ENCODE assay signal across 10 cellular contexts in genomic region chr6:34239240-34239825, GRCh38. TPM values are rescaled to one million over a fixed set of nuclear protein-coding genes. Genes with fewer than 3 reads are reported as not detected.
DNase-seq lines count a peak whose midpoint lies in the region; ATAC-seq and TF ChIP-seq lines count a peak whose summit lies in the region.
"Had no signal": no experiment of that assay in that cellular context is flagged by ENCODE, and none has a peak within 500 bp of the region (broad histone marks: within the 10 kb centered on the region; RNA-seq: fewer than 3 reads in every experiment).

No MANE protein-coding gene starts in this region.

- TF ChIP-seq CTCF in GM12865 (IDR thresholded peaks at IDR 0.05; ENCODE audit: insufficient read depth, low read depth, low read length, missing control alignments) = no peak
- no peak for TF ChIP-seq CTCF in progenitor cell of endocrine pancreas (IDR thresholded peaks at IDR 0.05; ENCODE audit: unreplicated experiment)

- no peak for ATAC-seq in GM18517 (IDR thresholded peaks at IDR 0.05; ENCODE audit: unreplicated experiment)
- no peak for ATAC-seq in HG03378 (IDR thresholded peaks at IDR 0.05; ENCODE audit: unreplicated experiment)
- ATAC-seq: foreskin keratinocyte had no signal

- DNase-seq in GM12865 (ENCODE audit: low read depth) (no peak), NCI-H69 (lab: John Stamatoyannopoulos, UW) (peak; percentile 50), progenitor cell of endocrine pancreas (ENCODE audit: low spot score, unreplicated experiment) (no peak), NCI-H510A (lab: John Stamatoyannopoulos, UW) (no peak)
- DNase-seq: activated CD4-positive, alpha-beta T cell treated with anti-CD3 and anti-CD28 coated beads for 1 hour; foreskin keratinocyte had no signal

- H3K27ac ChIP-seq in ectodermal cell (ENCODE audit: insufficient read depth, low read depth, low read length, poor library complexity, severe bottlenecking) = no peak overlapping the region
- H3K27ac ChIP-seq: foreskin keratinocyte had no signal

- WGBS in ectodermal cell, 2 experiments = 44 to 61% methylated on average over 5 of the region's 5 CpGs

- peaks cover 20% of the 10 kb centered on the region for H3K4me1 Mint-ChIP-seq in progenitor cell of endocrine pancreas (ENCODE audit: low read depth)

- peaks cover 21% of the 10 kb centered on the region for H3K36me3 Mint-ChIP-seq in progenitor cell of endocrine pancreas (ENCODE audit: insufficient read depth)

- H3K27me3 Mint-ChIP-seq in progenitor cell of endocrine pancreas = no peaks in the 10 kb centered on the region

- H3K27me3 ChIP-seq in ectodermal cell (ENCODE audit: control insufficient read depth, insufficient read depth, low read length, poor library complexity, severe bottlenecking) = no peaks in the 10 kb centered on the region
- H3K27me3 ChIP-seq: foreskin keratinocyte, vagina had no signal

- H3K9me3 ChIP-seq in ectodermal cell (ENCODE audit: control insufficient read depth, low read length) = no peaks in the 10 kb centered on the region
- H3K9me3 ChIP-seq: vagina had no signal

- H3K9me3 Mint-ChIP-seq in progenitor cell of endocrine pancreas (ENCODE audit: low read depth) = no peaks in the 10 kb centered on the region

- H3K4me3 Mint-ChIP-seq in progenitor cell of endocrine pancreas (ENCODE audit: low read depth) = peak overlapping the region; percentile 85

- H3K4me1 ChIP-seq in ectodermal cell (ENCODE audit: control insufficient read depth, insufficient read depth, low read length) = peaks cover 30% of the 10 kb centered on the region

- H3K36me3 ChIP-seq in ectodermal cell (ENCODE audit: control insufficient read depth, insufficient read depth, low read length) = peaks cover 37% of the 10 kb centered on the region

- H3K4me3 ChIP-seq in GM12865 (ENCODE audit: low read depth, low read length) (peak overlapping the region; percentile 88), ectodermal cell (ENCODE audit: insufficient read depth, low read depth, low read length) (peak overlapping the region; percentile 94)

- peak overlapping the region; percentile 56 for H3K27ac Mint-ChIP-seq in progenitor cell of endocrine pancreas

RNA-seq across cellular contexts. Expression of gene HMGA1, which starts 2.7 kb away (rescaled TPM):
- 2,104 TPM for polyA plus RNA-seq in ectodermal cell (2013, experiment 1 of 4)
- 1,893 TPM for polyA plus RNA-seq in ectodermal cell (2013, experiment 2 of 4)
- 1,718 TPM for polyA plus RNA-seq in ectodermal cell (2013, experiment 3 of 4)
- polyA plus RNA-seq in ectodermal cell (2013, experiment 4 of 4) = 1,821 TPM
- 748 and 769 TPM in 2 replicates for total RNA-seq in progenitor cell of endocrine pancreas

RNA-seq across cellular contexts. Expression of gene SMIM29, which starts 9.5 kb away (rescaled TPM):
- polyA plus RNA-seq in ectodermal cell (2013, experiment 1 of 4) = 9.8 TPM
- polyA plus RNA-seq in ectodermal cell (2013, experiment 2 of 4) = 6.0 TPM
- 9.9 TPM for polyA plus RNA-seq in ectodermal cell (2013, experiment 3 of 4)
- polyA plus RNA-seq in ectodermal cell (2013, experiment 4 of 4) = 11.2 TPM
- 5.1 and 5.3 TPM in 2 replicates for total RNA-seq in progenitor cell of endocrine pancreas
